Comparison of ENCODE assay signal across 28 cellular contexts in the genomic region with DNA sequence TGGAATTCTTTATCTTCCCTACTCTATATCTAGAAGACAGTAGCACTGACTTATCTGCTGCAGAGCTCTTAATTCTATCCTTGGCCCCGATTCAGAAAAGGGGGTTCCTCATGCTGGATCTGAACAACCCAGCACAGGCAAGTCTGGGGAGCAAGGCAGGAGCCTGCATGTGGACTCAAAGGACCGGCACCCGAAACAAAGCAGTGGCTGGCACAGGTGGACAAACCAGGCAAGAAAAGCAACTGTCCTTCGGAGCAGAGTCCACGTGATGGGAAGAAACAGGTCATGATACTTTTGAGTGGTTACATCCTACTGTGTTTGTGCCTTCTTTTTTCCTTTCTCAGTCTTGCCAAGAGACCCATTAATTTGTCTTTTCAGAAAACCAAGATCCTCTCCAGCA. TPM values are rescaled to one million over a fixed set of nuclear protein-coding genes. Genes with fewer than 3 reads are reported as not detected.
"Had no signal": no experiment of that assay in that cellular context is flagged by ENCODE, and none has a peak within 500 bp of the region (broad histone marks: within the 10 kb centered on the region; RNA-seq: fewer than 3 reads in every experiment).

No MANE protein-coding gene starts in this region.

- H3K36me3 ChIP-seq: colonic mucosa, heart left ventricle, neutrophil, stomach had no signal

- H3K4me1 ChIP-seq: colonic mucosa, heart left ventricle, stomach had no signal

- DNase-seq: colonic mucosa; effector CD4-positive, alpha-beta T cell; endodermal cell; heart left ventricle; hypothalamus; mammary epithelial cell; mucosa of descending colon; naive thymus-derived CD8-positive, alpha-beta T cell; posterior cingulate gyrus; right cardiac atrium; small intestine; stimulated activated CD4-positive, alpha-beta T cell treated with anti-CD3 and anti-CD28 coated beads, Interleukin-12 subunit alpha, Interleukin-12 subunit beta, amount 100 ng/mL, for 4 hours; stimulated activated naive CD4-positive, alpha-beta T cell; stomach; substantia nigra had no signal

- FAIRE-seq: endothelial cell of umbilical vein, frontal cortex, islet of Langerhans, small intestine, urothelium cell line had no signal

- ATAC-seq: heart left ventricle; left lobe of liver; mucosa of descending colon; naive thymus-derived CD8-positive, alpha-beta T cell; right cardiac atrium had no signal

- H3K27me3 ChIP-seq: colonic mucosa, heart left ventricle had no signal

- H3K9me3 ChIP-seq: colonic mucosa, heart left ventricle, mucosa of descending colon, neutrophil, stomach had no signal

- H3K27ac ChIP-seq: colonic mucosa, heart left ventricle, stomach had no signal

- H3K4me3 ChIP-seq: colonic mucosa, heart left ventricle, mucosa of descending colon, stomach had no signal

RNA-seq across cellular contexts. Expression of gene GPR42, which starts 38.3 kb away (rescaled TPM):
- total RNA-seq: colonic mucosa; dermis microvascular lymphatic vessel endothelial cell; endodermal cell; endothelial cell of umbilical vein; fibroblast of lung; frontal cortex; glomerular endothelial cell; heart left ventricle; left lobe of liver; lower leg skin; mammary epithelial cell; naive thymus-derived CD8-positive, alpha-beta T cell; osteoblast; right cardiac atrium; stomach had no signal
- polyA plus RNA-seq: endothelial cell of umbilical vein; esophagus; fibroblast of lung; heart left ventricle; mammary epithelial cell; naive thymus-derived CD8-positive, alpha-beta T cell; neural cell; right cardiac atrium had no signal

RNA-seq across cellular contexts. Expression of gene FFAR2, which starts 38.9 kb away (rescaled TPM):
- total RNA-seq: dermis microvascular lymphatic vessel endothelial cell; endodermal cell; endothelial cell of umbilical vein; fibroblast of lung; glomerular endothelial cell; left lobe of liver; mammary epithelial cell; naive thymus-derived CD8-positive, alpha-beta T cell; osteoblast had no signal
- polyA plus RNA-seq: endothelial cell of umbilical vein; fibroblast of lung; mammary epithelial cell; naive thymus-derived CD8-positive, alpha-beta T cell; neural cell had no signal

RNA-seq across cellular contexts. Expression of gene FFAR3, which starts 50.9 kb away (rescaled TPM):
- total RNA-seq: dermis microvascular lymphatic vessel endothelial cell; endodermal cell; endothelial cell of umbilical vein; fibroblast of lung; frontal cortex; glomerular endothelial cell; left lobe of liver; lower leg skin; mammary epithelial cell; naive thymus-derived CD8-positive, alpha-beta T cell; osteoblast; stomach had no signal
- polyA plus RNA-seq: endothelial cell of umbilical vein; esophagus; fibroblast of lung; mammary epithelial cell; naive thymus-derived CD8-positive, alpha-beta T cell; neural cell had no signal
